ENCODE assay signal across 18 cellular contexts in genomic region chr12:111715242-111715641, GRCh38. TPM values are rescaled to one million over a fixed set of nuclear protein-coding genes. Genes with fewer than 3 reads are reported as not detected.
DNase-seq lines count a peak whose midpoint lies in the region; ATAC-seq, FAIRE-seq and TF ChIP-seq lines count a peak whose summit lies in the region.
"Had no signal": no experiment of that assay in that cellular context is flagged by ENCODE, and none has a peak within 500 bp of the region (broad histone marks: within the 10 kb centered on the region; RNA-seq: fewer than 3 reads in every experiment).

No MANE protein-coding gene starts in this region.

- H3K36me3 ChIP-seq in kidney (ENCODE audit: control insufficient read depth in 1 of 2, insufficient read depth in 2 of 2, low read length in 2 of 2) = peaks cover 16 to 18% of the 10 kb centered on the region in 2 donors
- H3K36me3 ChIP-seq: breast epithelium, uterus had no signal

- H3K9ac ChIP-seq in kidney (ENCODE audit: low read length in 2 of 2) = no peak overlapping the region

- DNase-seq in DMS153 (lab: John Stamatoyannopoulos, UW) (peak; percentile 89), NCI-H2029 (lab: John Stamatoyannopoulos, UW) (peak; percentile 86), dermis microvascular lymphatic vessel endothelial cell (ENCODE audit: low read depth in 2 of 2) (peak; percentile 67 to 72), occipital lobe (lab: John Stamatoyannopoulos, UW) (peak; percentile 1), putamen (ENCODE audit: low spot score) (no peak), kidney (no peak), OCI-M2 (lab: John Stamatoyannopoulos, UW; ENCODE audit: unreplicated experiment) (no peak)
- DNase-seq: activated CD4-positive, alpha-beta memory T cell treated with anti-CD3 and anti-CD28 coated beads, Interleukin-2, amount 10 ng/mL, durations not matched to agents 7 days and 5 days; activated gamma-delta T cell treated with Interleukin-2 at 50 U/mL for 16 hours; EL; NCI-H1436; stimulated activated naive CD4-positive, alpha-beta T cell; uterus had no signal

- FAIRE-seq in kidney (lab: Jason Lieb, UNC) = no peak
- FAIRE-seq: GM12878, islet of Langerhans had no signal

- no peak overlapping the region for H3K27ac ChIP-seq in kidney (ENCODE audit: low read depth in 2 of 2, low read length in 2 of 2)
- H3K27ac ChIP-seq: SJSA1, uterus had no signal

- ATAC-seq in HG03354 (IDR thresholded peaks at IDR 0.05; ENCODE audit: poor library complexity, severe bottlenecking, unreplicated experiment) = no peak
- ATAC-seq: GM12878 had no signal

- intact Hi-C loops in kidney (cut with DNase I) = no loop called here

- no peak overlapping the region for H3K4me3 ChIP-seq in kidney (ENCODE audit: low read length in 2 of 2)
- H3K4me3 ChIP-seq: breast epithelium, GM12878, SJSA1, uterus had no signal

- H3K9me3 ChIP-seq in kidney (ENCODE audit: control insufficient read depth in 1 of 2, low read length in 2 of 2) = no peaks in the 10 kb centered on the region
- H3K9me3 ChIP-seq: breast epithelium, SJSA1, uterus had no signal

- no peaks in the 10 kb centered on the region for H3K4me1 ChIP-seq in kidney (ENCODE audit: control insufficient read depth in 1 of 2, insufficient read depth in 1 of 2, low read depth in 1 of 2, low read length in 2 of 2)
- H3K4me1 ChIP-seq: breast epithelium, SJSA1, uterus had no signal

- TF ChIP-seq CTCF in kidney (IDR thresholded peaks at IDR 0.05; ENCODE audit: borderline replicate concordance, extremely low read depth, insufficient read depth) = no peak

RNA-seq across cellular contexts. Expression of gene ACAD10, which starts 29.4 kb away (rescaled TPM):
- total RNA-seq in dermis microvascular lymphatic vessel endothelial cell (7.6 and 10.9 TPM in 2 replicates), occipital lobe (11.1 TPM), kidney (33.7 TPM)
- 47.0 TPM for polyA plus RNA-seq in kidney (ENCODE audit: insufficient read depth, low read depth, low replicate concordance)

RNA-seq across cellular contexts. Expression of gene BRAP, which starts 29.5 kb away (rescaled TPM):
- total RNA-seq in dermis microvascular lymphatic vessel endothelial cell = 12.6 and 16.9 TPM in 2 replicates
- 28.7 TPM for total RNA-seq in occipital lobe
- 17.2 TPM for total RNA-seq in kidney
- polyA plus RNA-seq in kidney (ENCODE audit: insufficient read depth, low read depth, low replicate concordance) = 9.6 TPM

RNA-seq across cellular contexts. Expression of gene ALDH2, which starts 51.5 kb away (rescaled TPM):
- total RNA-seq in dermis microvascular lymphatic vessel endothelial cell (40.6 and 62.2 TPM in 2 replicates), occipital lobe (15.4 TPM), kidney (178 TPM)
- polyA plus RNA-seq in kidney (ENCODE audit: insufficient read depth, low read depth, low replicate concordance) = 318 TPM

Comparison
In these comparisons a context has a peak if more than half of its experiments do, and no peak if none do; other contexts are left out.
1. DNase-seq: peak in DMS153 (single experiment), NCI-H2029 (single experiment), dermis microvascular lymphatic vessel endothelial cell (2 of 2) and occipital lobe (single experiment); none in putamen (single experiment), kidney (single experiment) and OCI-M2 (single experiment).